8 cellular contexts compared by ENCODE assay signal in genomic region chr11:117096973-117097566, GRCh38. TPM values are rescaled to one million over a fixed set of nuclear protein-coding genes. Genes with fewer than 3 reads are reported as not detected.
DNase-seq lines count a peak whose midpoint lies in the region; ATAC-seq, FAIRE-seq and TF ChIP-seq lines count a peak whose summit lies in the region.

No MANE protein-coding gene starts in this region.

- POLR2A ChIA-PET in Panc1 (lab: Charles Lee): interaction anchor here (0.6 to 1.9 kb wide), 3 partner anchors 20 to 210 kb away, joined by 4 to 9 read pairs (median 5); no protein-coding TSS in a partner anchor

- intact Hi-C loops in Panc1 (cut with micrococcal nuclease; ENCODE audit: unreplicated experiment): no loop called here

- H3K4me1 ChIP-seq in Panc1 (ENCODE audit: control insufficient read depth, insufficient read depth, low read length) (peaks cover 33% of the 10 kb centered on the region), trophoblast cell (ENCODE audit: control insufficient read depth in 1 of 2, insufficient read depth in 2 of 2, low read length in 2 of 2) (peaks cover 8 to 18% of the 10 kb centered on the region in 2 experiments)

- no peak for TF ChIP-seq CTCF in Panc1 (IDR thresholded peaks at IDR 0.05)
- no peak for TF ChIP-seq CTCF in epithelial cell of proximal tubule (conservative IDR thresholded peaks at IDR 0.05; ENCODE audit: low read depth, low read length)

- in situ Hi-C loops in Panc1 (cut with HindIII; ENCODE audit: low pct_unique_long_range_greater_than_20kb, low sequenced_read_pairs): no loop called here

- CTCF ChIA-PET in Panc1 (lab: Charles Lee): no interaction called here

- H4K91ac ChIP-seq in trophoblast cell (ENCODE audit: low read depth, low read length): no peak overlapping the region

- WGBS in trophoblast cell (ENCODE audit: extremely low coverage, insufficient coverage, insufficient read length): no CpG with 5 or more reads among the region's 9 CpGs

- H4K12ac ChIP-seq in trophoblast cell (ENCODE audit: low read depth, low read length): no peak overlapping the region

- peaks cover 10% of the 10 kb centered on the region for H3K79me1 ChIP-seq in trophoblast cell (ENCODE audit: low read length)

- peak overlapping the region; percentile 98 for H3K18ac ChIP-seq in trophoblast cell (ENCODE audit: low read length)

- peak overlapping the region; percentile 94 for H2BK5ac ChIP-seq in trophoblast cell (ENCODE audit: low read depth, low read length, poor library complexity)

- H3K23ac ChIP-seq in trophoblast cell (ENCODE audit: low read length): no peak overlapping the region

- H2AK5ac ChIP-seq in trophoblast cell (ENCODE audit: low read length): peak overlapping the region; percentile 44

- H3K4me3 ChIP-seq in Panc1 (ENCODE audit: low read depth in 2 of 2, low read length in 2 of 2) (peak overlapping the region; percentile 61 to 93), epithelial cell of proximal tubule (ENCODE audit: low read depth, low read length) (peak overlapping the region; percentile 90), trophoblast cell (ENCODE audit: low read depth, low read length) (peak overlapping the region; percentile 94)

- peak overlapping the region; percentile 100 for H3K4me2 ChIP-seq in trophoblast cell (ENCODE audit: low read length)

- no peak for ATAC-seq in Panc1
- no peak for ATAC-seq in esophagus mucosa
- ATAC-seq in HG02759 (IDR thresholded peaks at IDR 0.05; ENCODE audit: unreplicated experiment): no peak

- no peak overlapping the region for H4K8ac ChIP-seq in trophoblast cell (ENCODE audit: low read depth, low read length)

- H3K27me3 ChIP-seq in Panc1 (ENCODE audit: control insufficient read depth, insufficient read depth, low read length) (no peaks in the 10 kb centered on the region), trophoblast cell (ENCODE audit: insufficient read depth, low read length) (no peaks in the 10 kb centered on the region)

- H3K36me3 ChIP-seq in Panc1 (ENCODE audit: control insufficient read depth, insufficient read depth, low read length): no peaks in the 10 kb centered on the region
- no peaks in the 10 kb centered on the region for H3K36me3 ChIP-seq in trophoblast cell (ENCODE audit: control insufficient read depth in 1 of 2, insufficient read depth in 2 of 2, low read length in 2 of 2)

- DNase-seq in ELR (ENCODE audit: low read depth): peak; percentile 14
- DNase-seq in Panc1 (ENCODE audit: low read depth, low spot score): no peak
- no peak for DNase-seq in epithelial cell of proximal tubule (ENCODE audit: low read depth)
- DNase-seq in trophoblast cell: peak in 1 of 2 donors; percentile 52
- no peak for DNase-seq in urothelium cell line (ENCODE audit: low spot score)
- no peak for DNase-seq in stimulated activated CD4-positive, alpha-beta T cell treated with anti-CD3 and anti-CD28 coated beads, Interleukin-12 subunit alpha, Interleukin-12 subunit beta, amount 100 ng/mL, for 4 hours

- peak overlapping the region; percentile 6 for H3K14ac ChIP-seq in trophoblast cell (ENCODE audit: low read length)

- H3K9me3 ChIP-seq in Panc1 (ENCODE audit: control insufficient read depth, insufficient read depth, low read depth, low read length) (no peaks in the 10 kb centered on the region), trophoblast cell (ENCODE audit: insufficient read depth, low read depth, low read length) (no peaks in the 10 kb centered on the region)

- H3K4ac ChIP-seq in trophoblast cell (ENCODE audit: low read depth, low read length): peak overlapping the region; percentile 96

- no peak for FAIRE-seq in urothelium cell line (lab: Jason Lieb, UNC)

- BruUV-seq in Panc1 (replicated peaks; lab: Mats Ljungman, UMichigan): no TSS peak

- H3K27ac ChIP-seq in Panc1 (ENCODE audit: low read length): peak overlapping the region; percentile 76
- no peak overlapping the region for H3K27ac ChIP-seq in trophoblast cell (ENCODE audit: low read depth, low read length)

- H2BK12ac ChIP-seq in trophoblast cell (ENCODE audit: low read length): no peak overlapping the region

- H2BK120ac ChIP-seq in trophoblast cell (ENCODE audit: insufficient read depth, low read length, poor library complexity): no peak overlapping the region

- H3K79me2 ChIP-seq in trophoblast cell (ENCODE audit: control insufficient read depth, insufficient read depth, low read length, poor library complexity): peaks cover 10% of the 10 kb centered on the region

- peak overlapping the region; percentile 78 for H3K9ac ChIP-seq in trophoblast cell (ENCODE audit: low read length)

- no peak overlapping the region for H2AFZ ChIP-seq in trophoblast cell (ENCODE audit: insufficient read depth, low read length, poor library complexity)

RNA-seq across cellular contexts. Expression of gene SIK3, which starts 1.2 kb away (rescaled TPM):
- total RNA-seq in Panc1 (2021; ENCODE audit: unreplicated experiment): 39.7 TPM
- polyA plus RNA-seq in Panc1 (2012; ENCODE audit: insufficient read length): 24.4 TPM
- 13.6 and 17.6 TPM in 2 replicates for total RNA-seq in epithelial cell of proximal tubule
- 15.6 and 16.7 TPM in 2 replicates for polyA plus RNA-seq in trophoblast cell (2013)
- total RNA-seq in esophagus mucosa: 25.2 TPM

RNA-seq across cellular contexts. Expression of gene PAFAH1B2, which starts 47.0 kb away (rescaled TPM):
- total RNA-seq in Panc1 (2021; ENCODE audit: unreplicated experiment) (179 TPM), epithelial cell of proximal tubule (95.4 and 103 TPM in 2 replicates), esophagus mucosa (50.9 TPM)
- polyA plus RNA-seq in Panc1 (2012; ENCODE audit: insufficient read length): 118 TPM
- polyA plus RNA-seq in trophoblast cell (2013): 59.1 and 59.3 TPM in 2 replicates
